ENCODE assay signal across 9 cellular contexts in the genomic region with DNA sequence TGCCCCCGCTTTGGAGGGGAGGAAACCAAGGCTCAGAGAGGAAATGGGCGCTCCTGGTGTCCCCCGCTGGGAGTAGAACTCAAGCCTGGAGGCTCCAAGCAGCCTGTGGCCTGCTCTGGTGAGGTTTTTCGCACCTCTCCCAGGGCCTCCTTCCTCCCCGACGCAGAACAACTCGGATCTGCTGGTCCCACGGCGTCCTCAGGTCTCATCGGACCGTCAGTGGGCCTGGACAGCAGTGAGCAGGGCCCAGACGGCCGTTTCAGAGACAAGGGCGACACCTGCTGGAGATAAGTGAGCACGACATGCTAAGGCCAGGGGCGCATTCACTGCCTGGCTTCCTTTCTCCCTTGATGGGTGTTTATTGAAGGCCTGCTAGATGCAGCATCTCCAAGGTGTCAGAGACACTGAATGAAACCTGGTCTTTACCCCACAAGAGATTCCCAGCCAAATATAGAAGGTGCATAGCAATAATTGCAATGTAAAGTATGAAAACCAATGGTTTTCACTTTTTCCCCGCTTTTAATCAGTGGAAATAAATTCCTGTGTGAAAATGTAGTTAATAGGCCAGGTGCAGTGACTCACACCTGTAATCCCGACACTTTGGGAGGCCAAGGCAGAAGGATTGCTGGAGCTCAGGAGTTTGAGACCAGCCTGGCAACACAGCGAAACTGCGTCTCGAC. TPM values are rescaled to one million over a fixed set of nuclear protein-coding genes. Genes with fewer than 3 reads are reported as not detected.
DNase-seq lines count a peak whose midpoint lies in the region; ATAC-seq and TF ChIP-seq lines count a peak whose summit lies in the region.
"Had no signal": no experiment of that assay in that cellular context is flagged by ENCODE, and none has a peak within 500 bp of the region (broad histone marks: within the 10 kb centered on the region; RNA-seq: fewer than 3 reads in every experiment).

No MANE protein-coding gene starts in this region.

- H3K4me1 Mint-ChIP-seq in activated T-helper 1 cell treated with anti-CD3 and anti-CD28 coated beads, Interleukin-12 subunit alpha, Interleukin-12 subunit beta, Interleukin-2, Interleukin-4 antibody, amounts not matched to agents 30 ng/mL and 10 ng/mL and 1 ng/mL, durations not matched to agents 14 hours and 24 hours and 36 hours (ENCODE audit: low read depth), result no peaks in the 10 kb centered on the region
- H3K4me1 Mint-ChIP-seq: activated naive CD4-positive, alpha-beta T cell treated with anti-CD3 and anti-CD28 coated beads, Interleukin-2, amount 50 U/mL, for 24 hours had no signal

- no peak overlapping the region for H3K4me3 Mint-ChIP-seq in activated T-helper 1 cell treated with anti-CD3 and anti-CD28 coated beads, Interleukin-12 subunit alpha, Interleukin-12 subunit beta, Interleukin-2, Interleukin-4 antibody, amounts not matched to agents 30 ng/mL and 10 ng/mL and 1 ng/mL, durations not matched to agents 14 hours and 24 hours and 36 hours
- H3K4me3 Mint-ChIP-seq: activated naive CD4-positive, alpha-beta T cell treated with anti-CD3 and anti-CD28 coated beads, Interleukin-2, amount 50 U/mL, for 24 hours had no signal

- H3K36me3 Mint-ChIP-seq in activated T-helper 1 cell treated with anti-CD3 and anti-CD28 coated beads, Interleukin-12 subunit alpha, Interleukin-12 subunit beta, Interleukin-2, Interleukin-4 antibody, amounts not matched to agents 30 ng/mL and 10 ng/mL and 1 ng/mL, durations not matched to agents 14 hours and 24 hours and 36 hours (ENCODE audit: low read depth), result no peaks in the 10 kb centered on the region
- H3K36me3 Mint-ChIP-seq: activated naive CD4-positive, alpha-beta T cell treated with anti-CD3 and anti-CD28 coated beads, Interleukin-2, amount 50 U/mL, for 24 hours had no signal

- peak; percentile 43 for DNase-seq in CMK (ENCODE audit: low read depth)
- DNase-seq in LNCaP clone FGC (ENCODE audit: low read depth), result peak; percentile 27
- peak; percentile 84 for DNase-seq in RWPE1 (ENCODE audit: low spot score)
- peak; percentile 65 for DNase-seq in activated T-helper 1 cell treated with anti-CD3 and anti-CD28 coated beads, Interleukin-12 subunit alpha, Interleukin-12 subunit beta, Interleukin-2, Interleukin-4 antibody, amounts not matched to agents 30 ng/mL and 10 ng/mL and 1 ng/mL, durations not matched to agents 14 hours and 24 hours and 36 hours (ENCODE audit: low spot score)
- peak in 1 of 2 donors; percentile 42 for DNase-seq in foreskin keratinocyte
- DNase-seq in omental fat pad (ENCODE audit: low spot score), result peak; percentile 58
- DNase-seq in thoracic aorta (ENCODE audit: low spot score), result peak; percentile 22

- intact Hi-C loops in activated T-helper 1 cell treated with anti-CD3 and anti-CD28 coated beads, Interleukin-12 subunit alpha, Interleukin-12 subunit beta, Interleukin-2, Interleukin-4 antibody, amounts not matched to agents 30 ng/mL and 10 ng/mL and 1 ng/mL, durations not matched to agents 14 hours and 24 hours and 36 hours (cut with micrococcal nuclease), result loop anchor here (1.0 to 5.0 kb wide), 5 partner anchors 15 to 444 kb away; no protein-coding TSS in a partner anchor

- TF ChIP-seq CTCF in LNCaP clone FGC (IDR thresholded peaks at IDR 0.05; ENCODE audit: control insufficient read depth, extremely low read depth, insufficient read depth), result peak; percentile 91
- peak; percentile 90 for TF ChIP-seq CTCF in RWPE1 (conservative IDR thresholded peaks at IDR 0.05; ENCODE audit: low read depth)
- peak; percentile 94 for TF ChIP-seq CTCF in foreskin keratinocyte (conservative IDR thresholded peaks at IDR 0.05)
- TF ChIP-seq CTCF in omental fat pad (IDR thresholded peaks at IDR 0.05), result peak in 2 of 3 donors; percentile 33 to 94
- TF ChIP-seq CTCF in thoracic aorta (IDR thresholded peaks at IDR 0.05), result peak; percentile 95

- no peak overlapping the region for H3K27ac Mint-ChIP-seq in activated T-helper 1 cell treated with anti-CD3 and anti-CD28 coated beads, Interleukin-12 subunit alpha, Interleukin-12 subunit beta, Interleukin-2, Interleukin-4 antibody, amounts not matched to agents 30 ng/mL and 10 ng/mL and 1 ng/mL, durations not matched to agents 14 hours and 24 hours and 36 hours
- H3K27ac Mint-ChIP-seq: activated naive CD4-positive, alpha-beta T cell treated with anti-CD3 and anti-CD28 coated beads, Interleukin-2, amount 50 U/mL, for 24 hours had no signal

- no peaks in the 10 kb centered on the region for H3K36me3 ChIP-seq in thoracic aorta

- H3K4me1 ChIP-seq in foreskin keratinocyte (no peaks in the 10 kb centered on the region), thoracic aorta (ENCODE audit: control insufficient read depth in 1 of 2, low read depth in 2 of 2) (no peaks in the 10 kb centered on the region)

- no peaks in the 10 kb centered on the region for H3K9me3 Mint-ChIP-seq in activated T-helper 1 cell treated with anti-CD3 and anti-CD28 coated beads, Interleukin-12 subunit alpha, Interleukin-12 subunit beta, Interleukin-2, Interleukin-4 antibody, amounts not matched to agents 30 ng/mL and 10 ng/mL and 1 ng/mL, durations not matched to agents 14 hours and 24 hours and 36 hours
- H3K9me3 Mint-ChIP-seq: activated naive CD4-positive, alpha-beta T cell treated with anti-CD3 and anti-CD28 coated beads, Interleukin-2, amount 50 U/mL, for 24 hours had no signal

- POLR2A ChIA-PET in RWPE1 (lab: Yijun Ruan, JAX; ENCODE audit: low non-redundant PET), result no interaction called here

- H3K4me3 ChIP-seq in LNCaP clone FGC (ENCODE audit: low read depth, low read length) (no peak overlapping the region), thoracic aorta (no peak overlapping the region)

- no peak overlapping the region for H3K27ac ChIP-seq in RWPE1
- no peak overlapping the region for H3K27ac ChIP-seq in foreskin keratinocyte
- no peak overlapping the region for H3K27ac ChIP-seq in thoracic aorta

- no peaks in the 10 kb centered on the region for H3K9me3 ChIP-seq in thoracic aorta

- peaks cover 20% of the 10 kb centered on the region for H3K27me3 ChIP-seq in foreskin keratinocyte
- H3K27me3 ChIP-seq in thoracic aorta (replicated peaks; ENCODE audit: insufficient read depth), result no peaks in the 10 kb centered on the region

- CTCF ChIA-PET in RWPE1 (lab: Yijun Ruan, JAX), result interaction anchor here (0.6 to 0.7 kb wide), 2 partner anchors 327 to 393 kb away, joined by 3 read pairs; no protein-coding TSS in a partner anchor

- H3K27me3 Mint-ChIP-seq in activated T-helper 1 cell treated with anti-CD3 and anti-CD28 coated beads, Interleukin-12 subunit alpha, Interleukin-12 subunit beta, Interleukin-2, Interleukin-4 antibody, amounts not matched to agents 30 ng/mL and 10 ng/mL and 1 ng/mL, durations not matched to agents 14 hours and 24 hours and 36 hours (ENCODE audit: insufficient read depth), result peaks cover 3% of the 10 kb centered on the region
- H3K27me3 Mint-ChIP-seq: activated naive CD4-positive, alpha-beta T cell treated with anti-CD3 and anti-CD28 coated beads, Interleukin-2, amount 50 U/mL, for 24 hours had no signal

- ATAC-seq in GM21526 (IDR thresholded peaks at IDR 0.05; ENCODE audit: low FRiP score, unreplicated experiment) (peak; percentile 74), foreskin keratinocyte (peak; percentile 85), omental fat pad (ENCODE audit: low FRiP score) (peak; percentile 73), thoracic aorta (ENCODE audit: insufficient number of reproducible peaks, low FRiP score, low read depth) (peak; percentile 77)

RNA-seq across cellular contexts. Expression of a gene that starts 26.9 kb away (rescaled TPM):
- 499 and 500 TPM in 2 replicates for total RNA-seq in activated T-helper 1 cell treated with anti-CD3 and anti-CD28 coated beads, Interleukin-12 subunit alpha, Interleukin-12 subunit beta, Interleukin-2, Interleukin-4 antibody, amounts not matched to agents 30 ng/mL and 10 ng/mL and 1 ng/mL, durations not matched to agents 14 hours and 24 hours and 36 hours
- total RNA-seq in foreskin keratinocyte (91.8 and 97.5 TPM in 2 replicates), omental fat pad (10 to 100 TPM in 3 of 4 donors, 1 to 10 TPM in 1; 8.9 to 30.6 (median 20.3) TPM), thoracic aorta (10 to 100 TPM; 15.4 to 23.4 TPM)
- 207 and 211 TPM in 2 replicates for polyA plus RNA-seq in foreskin keratinocyte
